24 cellular contexts compared by ENCODE assay signal in the genomic region with DNA sequence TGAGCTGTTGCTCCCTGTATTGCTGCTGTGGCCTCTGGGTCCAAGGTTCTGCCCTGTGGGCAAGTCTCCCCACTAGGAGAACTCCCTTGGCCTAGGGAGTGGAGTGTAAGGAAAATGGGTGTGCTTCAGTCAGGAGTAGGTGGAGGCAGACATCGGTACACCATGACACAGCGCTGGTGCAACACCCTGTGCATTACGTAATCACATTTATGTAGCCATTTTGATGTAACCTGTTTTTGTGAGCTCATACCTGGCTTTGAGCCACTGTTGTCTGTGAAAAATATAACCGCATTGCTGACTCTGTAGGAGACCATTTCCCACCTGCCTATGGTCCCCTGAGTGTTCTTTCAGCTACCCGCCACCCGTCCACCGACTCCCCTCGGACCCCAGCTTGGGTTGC.
"Had no signal": no experiment of that assay in that cellular context is flagged by ENCODE, and none has a peak within 500 bp of the region (broad histone marks: within the 10 kb centered on the region; RNA-seq: fewer than 3 reads in every experiment).

No MANE protein-coding gene starts in this region.

- H3K4me3 Mint-ChIP-seq: activated B cell treated with CpG ODN at 0.5 μM for 24 hours; activated CD4-positive, alpha-beta T cell treated with anti-CD3 and anti-CD28 coated beads, Interleukin-2, amount 10 ng/mL, durations not matched to agents 24 days and 14 days; activated CD8-positive, alpha-beta memory T cell treated with anti-CD3 and anti-CD28 coated beads, Interleukin-2, amount 10 ng/mL, durations not matched to agents 7 days and 5 days; activated naive CD8-positive, alpha-beta T cell; activated T-cell treated with anti-CD3 and anti-CD28 coated beads, Interleukin-2, amount 50 U/mL, for 24 hours; activated T-helper 1 cell treated with anti-CD3 and anti-CD28 coated beads, Interleukin-12 subunit alpha, Interleukin-12 subunit beta, Interleukin-2, Interleukin-4 antibody, amounts not matched to agents 30 ng/mL and 10 ng/mL and 1 ng/mL, durations not matched to agents 14 hours and 24 hours and 36 hours; T-cell had no signal

- H3K36me3 ChIP-seq: brain microvascular endothelial cell had no signal

- H3K4me1 Mint-ChIP-seq: activated B cell treated with CpG ODN at 0.5 μM for 24 hours; activated CD4-positive, alpha-beta T cell treated with anti-CD3 and anti-CD28 coated beads, Interleukin-2, amount 10 ng/mL, durations not matched to agents 24 days and 14 days; activated CD8-positive, alpha-beta memory T cell treated with anti-CD3 and anti-CD28 coated beads, Interleukin-2, amount 10 ng/mL, durations not matched to agents 7 days and 5 days; T-cell had no signal

- H3K36me3 Mint-ChIP-seq: activated CD8-positive, alpha-beta memory T cell treated with anti-CD3 and anti-CD28 coated beads, Interleukin-2, amount 10 ng/mL, durations not matched to agents 7 days and 5 days; activated naive CD8-positive, alpha-beta T cell; T-cell had no signal

- ATAC-seq: activated CD8-positive, alpha-beta memory T cell treated with anti-CD3 and anti-CD28 coated beads, Interleukin-2, amount 10 ng/mL, durations not matched to agents 7 days and 5 days; PC-3; T-cell had no signal

- H3K27me3 ChIP-seq: brain microvascular endothelial cell had no signal

- H3K4me3 ChIP-seq: coronary artery, SK-N-MC had no signal

- H3K27ac ChIP-seq: brain microvascular endothelial cell, coronary artery, SK-N-MC had no signal

- H3K27me3 Mint-ChIP-seq: activated B cell treated with CpG ODN at 0.5 μM for 24 hours; activated CD4-positive, alpha-beta T cell treated with anti-CD3 and anti-CD28 coated beads, Interleukin-2, amount 10 ng/mL, durations not matched to agents 24 days and 14 days; activated CD8-positive, alpha-beta memory T cell treated with anti-CD3 and anti-CD28 coated beads, Interleukin-2, amount 10 ng/mL, durations not matched to agents 7 days and 5 days; activated naive CD8-positive, alpha-beta T cell; activated T-cell treated with anti-CD3 and anti-CD28 coated beads, Interleukin-2, amount 50 U/mL, for 24 hours; T-cell had no signal

- DNase-seq: activated B cell treated with CpG ODN at 0.5 μM for 24 hours; activated CD4-positive, alpha-beta T cell treated with anti-CD3 and anti-CD28 coated beads for 1 hour; activated CD4-positive, alpha-beta T cell treated with anti-CD3 and anti-CD28 coated beads, Interleukin-2, amount 10 ng/mL, durations not matched to agents 24 days and 14 days; activated CD4-positive, alpha-beta T cell treated with anti-CD3 and anti-CD28 coated beads, Interleukin-2, amount 50 U/mL, for 48 hours; activated CD8-positive, alpha-beta memory T cell treated with anti-CD3 and anti-CD28 coated beads, Interleukin-2, amount 10 ng/mL, durations not matched to agents 7 days and 5 days; activated effector memory CD4-positive, alpha-beta T cell treated with anti-CD3 and anti-CD28 coated beads, Interleukin-2, amount 50 U/mL, for 16 hours; activated naive CD4-positive, alpha-beta T cell treated with Interleukin-2 at 50 U/mL for 16 hours; activated T-cell treated with anti-CD3 and anti-CD28 coated beads, Interleukin-2, amount 50 U/mL, for 24 hours; brain microvascular endothelial cell; Karpas-422; NCI-H1105 treated with DMSO at 0.1 percent for 48 hours; NCI-H1436 treated with DMSO at 0.1 percent for 48 hours; NCI-H187; NCI-H2081 treated with DMSO at 0.1 percent for 48 hours; NCI-H226; NCI-H526 treated with DMSO at 0.1 percent for 48 hours; PC-3; T-cell; T-helper 2 cell; T1000 had no signal

- H3K27ac Mint-ChIP-seq: activated B cell treated with CpG ODN at 0.5 μM for 24 hours; activated CD4-positive, alpha-beta T cell treated with anti-CD3 and anti-CD28 coated beads, Interleukin-2, amount 10 ng/mL, durations not matched to agents 24 days and 14 days; activated CD8-positive, alpha-beta memory T cell treated with anti-CD3 and anti-CD28 coated beads, Interleukin-2, amount 10 ng/mL, durations not matched to agents 7 days and 5 days; activated naive CD8-positive, alpha-beta T cell; activated T-cell treated with anti-CD3 and anti-CD28 coated beads, Interleukin-2, amount 50 U/mL, for 24 hours; activated T-helper 1 cell treated with anti-CD3 and anti-CD28 coated beads, Interleukin-12 subunit alpha, Interleukin-12 subunit beta, Interleukin-2, Interleukin-4 antibody, amounts not matched to agents 30 ng/mL and 10 ng/mL and 1 ng/mL, durations not matched to agents 14 hours and 24 hours and 36 hours; T-cell had no signal
